9 cellular contexts compared by ENCODE assay signal in the genomic region with DNA sequence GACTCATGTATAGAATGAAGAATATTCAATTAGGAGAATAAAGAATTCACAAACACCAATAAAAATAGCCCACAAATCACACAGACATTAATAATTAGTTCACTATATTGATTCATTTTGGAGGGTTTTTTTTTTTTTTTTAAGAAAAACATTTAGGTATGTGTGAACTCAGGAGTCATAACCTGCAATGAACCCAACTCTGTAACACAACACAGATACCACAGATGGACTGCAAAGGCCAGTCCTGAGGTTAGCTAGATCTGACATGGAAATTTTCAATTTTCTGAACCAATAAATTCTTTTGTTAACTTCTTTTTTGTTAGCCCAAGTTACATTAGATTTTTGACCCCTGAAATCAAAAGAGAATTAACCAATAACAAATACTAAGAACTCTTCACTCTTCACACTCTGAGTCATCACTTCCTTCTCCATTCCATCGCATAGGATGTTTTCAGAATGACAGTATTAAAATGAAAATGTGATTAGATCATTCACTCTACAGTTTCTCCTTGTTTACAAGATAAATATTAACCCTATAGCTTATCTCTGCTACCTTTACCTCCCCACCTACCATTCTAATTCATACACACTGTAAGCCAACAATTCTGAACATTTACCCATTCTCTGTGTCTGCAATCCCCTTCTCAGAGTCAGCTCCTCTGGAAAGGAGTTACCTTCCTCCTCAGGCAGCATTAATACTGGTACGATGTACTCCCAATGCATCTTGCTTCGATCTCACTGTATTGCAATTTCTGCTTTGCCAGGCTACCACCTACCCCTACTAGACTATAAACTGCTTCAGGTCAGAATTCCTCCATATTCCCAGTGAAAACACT.
A peak's percentile ranks its signal among the peaks of the same experiment; 100 is the strongest.
DNase-seq lines count a peak whose midpoint lies in the region; ATAC-seq and TF ChIP-seq lines count a peak whose summit lies in the region.
"Had no signal": no experiment of that assay in that cellular context is flagged by ENCODE, and none has a peak within 500 bp of the region (broad histone marks: within the 10 kb centered on the region; RNA-seq: fewer than 3 reads in every experiment).

No MANE protein-coding gene starts in this region.

- ATAC-seq in activated CD8-positive, alpha-beta T cell treated with anti-CD3 and anti-CD28 coated beads for 36 hours = peak; percentile 87
- ATAC-seq in activated CD8-positive, alpha-beta T cell treated with anti-CD3 and anti-CD28 coated beads, Interleukin-2, amount 10 ng/mL, durations not matched to agents 7 days and 5 days = no peak
- ATAC-seq in HG03095 (IDR thresholded peaks at IDR 0.05; ENCODE audit: unreplicated experiment) (peak; percentile 80), WTC11 (peak; percentile 38; the same call in 1 of the 2 replicates), left cardiac atrium (no peak)
- peak; percentile 73 for ATAC-seq in stimulated activated naive CD8-positive, alpha-beta T cell treated with anti-CD3 and anti-CD28 coated beads, Interleukin-15, Interleukin-2, amounts not matched to agents 100 U/mL and 50 U/mL, for 24 hours

- H3K27me3 Mint-ChIP-seq in activated CD8-positive, alpha-beta T cell treated with anti-CD3 and anti-CD28 coated beads for 36 hours = no peaks in the 10 kb centered on the region
- H3K27me3 Mint-ChIP-seq in activated CD8-positive, alpha-beta T cell treated with anti-CD3 and anti-CD28 coated beads, Interleukin-2, amount 10 ng/mL, durations not matched to agents 7 days and 5 days (ENCODE audit: low read depth) = no peaks in the 10 kb centered on the region
- no peaks in the 10 kb centered on the region for H3K27me3 Mint-ChIP-seq in WTC11 (ENCODE audit: low read depth)
- peaks cover 2% of the 10 kb centered on the region for H3K27me3 Mint-ChIP-seq in glutamatergic neuron (ENCODE audit: unreplicated experiment)
- H3K27me3 Mint-ChIP-seq: B cell had no signal

- H3K4me3 Mint-ChIP-seq in activated CD8-positive, alpha-beta T cell treated with anti-CD3 and anti-CD28 coated beads for 36 hours = no peak overlapping the region
- no peak overlapping the region for H3K4me3 Mint-ChIP-seq in activated CD8-positive, alpha-beta T cell treated with anti-CD3 and anti-CD28 coated beads, Interleukin-2, amount 10 ng/mL, durations not matched to agents 7 days and 5 days
- H3K4me3 Mint-ChIP-seq in WTC11 (no peak overlapping the region), glutamatergic neuron (ENCODE audit: unreplicated experiment) (no peak overlapping the region)
- H3K4me3 Mint-ChIP-seq: B cell had no signal

- TF ChIP-seq CTCF in activated CD8-positive, alpha-beta T cell treated with anti-CD3 and anti-CD28 coated beads for 36 hours (IDR thresholded peaks at IDR 0.05) = no peak
- no peak for TF ChIP-seq CTCF in WTC11 (IDR thresholded peaks at IDR 0.05)
- TF ChIP-seq CTCF in glutamatergic neuron (IDR thresholded peaks at IDR 0.05; ENCODE audit: partially characterized antibody, unreplicated experiment) = no peak

- intact Hi-C loops in activated CD8-positive, alpha-beta T cell treated with anti-CD3 and anti-CD28 coated beads for 36 hours (cut with micrococcal nuclease) = no loop called here
- intact Hi-C loops in left cardiac atrium (cut with DNase I) = no loop called here

- no peak for DNase-seq in activated CD8-positive, alpha-beta T cell treated with anti-CD3 and anti-CD28 coated beads for 36 hours
- no peak for DNase-seq in activated CD8-positive, alpha-beta T cell treated with anti-CD3 and anti-CD28 coated beads, Interleukin-2, amount 10 ng/mL, durations not matched to agents 7 days and 5 days
- DNase-seq in WTC11 (ENCODE audit: low spot score) (no peak), glutamatergic neuron (no peak), C1 segment of cervical spinal cord (lab: John Stamatoyannopoulos, UW) (no peak), left cardiac atrium (no peak)
- DNase-seq in stimulated activated naive CD8-positive, alpha-beta T cell treated with anti-CD3 and anti-CD28 coated beads, Interleukin-15, Interleukin-2, amounts not matched to agents 100 U/mL and 50 U/mL, for 24 hours = no peak

- POLR2A ChIA-PET in activated CD8-positive, alpha-beta T cell treated with anti-CD3 and anti-CD28 coated beads for 36 hours (lab: Charles Lee) = no interaction called here
- POLR2A ChIA-PET in activated CD8-positive, alpha-beta T cell treated with anti-CD3 and anti-CD28 coated beads, Interleukin-2, amount 10 ng/mL, durations not matched to agents 7 days and 5 days (lab: Charles Lee) = no interaction called here
- POLR2A ChIA-PET in WTC11 (lab: Charles Lee) = no interaction called here

- CTCF ChIA-PET in activated CD8-positive, alpha-beta T cell treated with anti-CD3 and anti-CD28 coated beads for 36 hours (lab: Charles Lee) = no interaction called here
- CTCF ChIA-PET in activated CD8-positive, alpha-beta T cell treated with anti-CD3 and anti-CD28 coated beads, Interleukin-2, amount 10 ng/mL, durations not matched to agents 7 days and 5 days (lab: Charles Lee) = interaction anchor here (1.1 kb wide), 1 partner anchor 10 kb away, joined by 3 read pairs; no protein-coding TSS in a partner anchor
- CTCF ChIA-PET in WTC11 (lab: Charles Lee) = no interaction called here

- H3K27ac Mint-ChIP-seq in activated CD8-positive, alpha-beta T cell treated with anti-CD3 and anti-CD28 coated beads for 36 hours = peak overlapping the region; percentile 37
- H3K27ac Mint-ChIP-seq in activated CD8-positive, alpha-beta T cell treated with anti-CD3 and anti-CD28 coated beads, Interleukin-2, amount 10 ng/mL, durations not matched to agents 7 days and 5 days = no peak overlapping the region
- H3K27ac Mint-ChIP-seq in WTC11 = no peak overlapping the region
- no peak overlapping the region for H3K27ac Mint-ChIP-seq in glutamatergic neuron (ENCODE audit: unreplicated experiment)
- H3K27ac Mint-ChIP-seq: B cell had no signal

- H3K36me3 Mint-ChIP-seq in activated CD8-positive, alpha-beta T cell treated with anti-CD3 and anti-CD28 coated beads for 36 hours (ENCODE audit: low read depth) = peaks cover 11% of the 10 kb centered on the region
- H3K36me3 Mint-ChIP-seq in activated CD8-positive, alpha-beta T cell treated with anti-CD3 and anti-CD28 coated beads, Interleukin-2, amount 10 ng/mL, durations not matched to agents 7 days and 5 days (ENCODE audit: low read depth) = peaks cover 1% of the 10 kb centered on the region
- H3K36me3 Mint-ChIP-seq in WTC11 (no peaks in the 10 kb centered on the region), glutamatergic neuron (ENCODE audit: unreplicated experiment) (no peaks in the 10 kb centered on the region)

- peaks cover 7% of the 10 kb centered on the region for H3K9me3 Mint-ChIP-seq in activated CD8-positive, alpha-beta T cell treated with anti-CD3 and anti-CD28 coated beads for 36 hours
- H3K9me3 Mint-ChIP-seq in activated CD8-positive, alpha-beta T cell treated with anti-CD3 and anti-CD28 coated beads, Interleukin-2, amount 10 ng/mL, durations not matched to agents 7 days and 5 days (ENCODE audit: insufficient read depth) = no peaks in the 10 kb centered on the region
- peaks cover 4% of the 10 kb centered on the region; the same call in 1 of the 2 replicates for H3K9me3 Mint-ChIP-seq in WTC11
- H3K9me3 Mint-ChIP-seq in glutamatergic neuron (ENCODE audit: unreplicated experiment) = no peaks in the 10 kb centered on the region

- peaks cover 12% of the 10 kb centered on the region for H3K4me1 Mint-ChIP-seq in activated CD8-positive, alpha-beta T cell treated with anti-CD3 and anti-CD28 coated beads for 36 hours (ENCODE audit: low read depth)
- peaks cover 7% of the 10 kb centered on the region for H3K4me1 Mint-ChIP-seq in activated CD8-positive, alpha-beta T cell treated with anti-CD3 and anti-CD28 coated beads, Interleukin-2, amount 10 ng/mL, durations not matched to agents 7 days and 5 days (ENCODE audit: low read depth)
- H3K4me1 Mint-ChIP-seq in WTC11 = peaks cover 17% of the 10 kb centered on the region
- peaks cover 1% of the 10 kb centered on the region for H3K4me1 Mint-ChIP-seq in glutamatergic neuron (ENCODE audit: low read depth, unreplicated experiment)

TF ChIP-seq in WTC11, 78 proteins besides CTCF, POLR2A, EP300 and RAD21 (continues in another document):
- TF ChIP-seq, protein P1, sequence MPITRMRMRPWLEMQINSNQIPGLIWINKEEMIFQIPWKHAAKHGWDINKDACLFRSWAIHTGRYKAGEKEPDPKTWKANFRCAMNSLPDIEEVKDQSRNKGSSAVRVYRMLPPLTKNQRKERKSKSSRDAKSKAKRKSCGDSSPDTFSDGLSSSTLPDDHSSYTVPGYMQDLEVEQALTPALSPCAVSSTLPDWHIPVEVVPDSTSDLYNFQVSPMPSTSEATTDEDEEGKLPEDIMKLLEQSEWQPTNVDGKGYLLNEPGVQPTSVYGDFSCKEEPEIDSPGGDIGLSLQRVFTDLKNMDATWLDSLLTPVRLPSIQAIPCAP (CRISPR knock-in tag; IDR thresholded peaks at IDR 0.05) = no peak
- TF ChIP-seq RELA (CRISPR knock-in tag; IDR thresholded peaks at IDR 0.05; ENCODE audit: borderline replicate concordance) (no peak), ATF3 (CRISPR knock-in tag; conservative IDR thresholded peaks at IDR 0.05) (no peak), PRRX2 (CRISPR knock-in tag; IDR thresholded peaks at IDR 0.05) (no peak)

Comparison
In these comparisons a context has a peak if more than half of its experiments do, and no peak if none do; other contexts are left out.
1. ATAC-seq: peak in activated CD8-positive, alpha-beta T cell treated with anti-CD3 and anti-CD28 coated beads for 36 hours (single experiment), HG03095 (single experiment), WTC11 (single experiment) and stimulated activated naive CD8-positive, alpha-beta T cell treated with anti-CD3 and anti-CD28 coated beads, Interleukin-15, Interleukin-2, amounts not matched to agents 100 U/mL and 50 U/mL, for 24 hours (single experiment); none in activated CD8-positive, alpha-beta T cell treated with anti-CD3 and anti-CD28 coated beads, Interleukin-2, amount 10 ng/mL, durations not matched to agents 7 days and 5 days (single experiment) and left cardiac atrium (0 of 2).